Comparison of ENCODE assay signal across 4 cellular contexts in the genomic region with DNA sequence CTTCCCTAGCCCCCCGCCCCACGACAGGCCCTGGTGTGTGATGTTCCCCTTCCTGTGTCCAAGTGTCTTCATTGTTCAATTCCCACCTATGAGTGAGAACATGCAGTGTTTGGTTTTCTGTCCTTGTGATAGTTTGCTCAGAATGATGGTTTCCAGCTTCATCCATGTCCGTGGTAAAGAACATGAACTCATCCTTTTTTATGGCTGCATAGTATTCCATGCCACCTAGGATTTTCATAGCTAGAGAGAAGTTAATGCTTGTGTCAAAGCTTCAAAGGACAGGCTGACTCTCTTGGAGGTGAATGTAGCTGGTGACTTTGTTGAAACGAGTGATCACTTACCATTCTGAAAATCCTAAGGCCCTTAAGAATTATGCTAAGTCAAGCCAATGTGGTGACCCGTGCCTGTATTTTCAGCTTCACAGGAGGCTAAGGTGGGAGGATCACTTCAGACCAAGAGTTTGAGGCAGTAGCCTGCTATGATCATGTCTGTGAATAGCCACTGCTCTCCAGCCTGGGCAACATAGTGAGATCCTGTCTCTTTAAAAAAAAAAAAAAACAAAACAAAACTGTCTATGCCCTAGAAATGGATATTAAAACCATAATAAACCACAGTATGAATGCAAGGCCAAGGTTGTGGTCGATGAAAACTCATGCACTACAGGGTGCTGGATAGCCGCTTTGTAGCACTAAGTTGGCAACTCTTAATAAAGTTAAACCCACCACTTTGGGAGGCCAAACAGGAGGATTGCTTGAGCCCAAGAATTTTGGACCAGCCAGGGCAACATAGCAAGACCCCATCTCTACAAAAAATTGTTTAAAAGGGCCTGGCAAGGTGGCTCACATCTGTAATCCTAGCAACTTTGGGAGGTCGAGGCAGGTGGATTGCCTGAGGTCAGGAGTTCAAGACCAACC.
TF ChIP-seq lines count a peak whose summit lies in the region.

No MANE protein-coding gene starts in this region.

TF ChIP-seq in A549, 52 proteins besides CTCF, POLR2A, EP300 and RAD21:
- TF ChIP-seq KDM1A (IDR thresholded peaks at IDR 0.05; ENCODE audit: low read depth) (peak; percentile 84; the same call in 1 of the 2 replicates), HOXB13 (CRISPR knock-in tag; IDR thresholded peaks at IDR 0.05; ENCODE audit: low read depth) (no peak)

TF ChIP-seq in HEK293T, 16 proteins besides CTCF, POLR2A, EP300 and RAD21:
- TF ChIP-seq ZNF384 (IDR thresholded peaks at IDR 0.05) = peak; percentile 66; the same call in 1 of the 2 replicates
- TF ChIP-seq LEF1 (IDR thresholded peaks at IDR 0.05; ENCODE audit: borderline replicate concordance) = no peak

TF ChIP-seq in WTC11, 78 proteins besides CTCF, POLR2A, EP300 and RAD21:
- TF ChIP-seq ZNF121 (CRISPR knock-in tag; IDR thresholded peaks at IDR 0.05) = 0 out of 2 replicates have a peak, but pooled peaks have one; percentile 15
- TF ChIP-seq, protein P1, sequence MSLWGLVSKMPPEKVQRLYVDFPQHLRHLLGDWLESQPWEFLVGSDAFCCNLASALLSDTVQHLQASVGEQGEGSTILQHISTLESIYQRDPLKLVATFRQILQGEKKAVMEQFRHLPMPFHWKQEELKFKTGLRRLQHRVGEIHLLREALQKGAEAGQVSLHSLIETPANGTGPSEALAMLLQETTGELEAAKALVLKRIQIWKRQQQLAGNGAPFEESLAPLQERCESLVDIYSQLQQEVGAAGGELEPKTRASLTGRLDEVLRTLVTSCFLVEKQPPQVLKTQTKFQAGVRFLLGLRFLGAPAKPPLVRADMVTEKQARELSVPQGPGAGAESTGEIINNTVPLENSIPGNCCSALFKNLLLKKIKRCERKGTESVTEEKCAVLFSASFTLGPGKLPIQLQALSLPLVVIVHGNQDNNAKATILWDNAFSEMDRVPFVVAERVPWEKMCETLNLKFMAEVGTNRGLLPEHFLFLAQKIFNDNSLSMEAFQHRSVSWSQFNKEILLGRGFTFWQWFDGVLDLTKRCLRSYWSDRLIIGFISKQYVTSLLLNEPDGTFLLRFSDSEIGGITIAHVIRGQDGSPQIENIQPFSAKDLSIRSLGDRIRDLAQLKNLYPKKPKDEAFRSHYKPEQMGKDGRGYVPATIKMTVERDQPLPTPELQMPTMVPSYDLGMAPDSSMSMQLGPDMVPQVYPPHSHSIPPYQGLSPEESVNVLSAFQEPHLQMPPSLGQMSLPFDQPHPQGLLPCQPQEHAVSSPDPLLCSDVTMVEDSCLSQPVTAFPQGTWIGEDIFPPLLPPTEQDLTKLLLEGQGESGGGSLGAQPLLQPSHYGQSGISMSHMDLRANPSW (CRISPR knock-in tag; conservative IDR thresholded peaks at IDR 0.05; ENCODE audit: low read depth) = no peak

TF ChIP-seq in endothelial cell of umbilical vein, 7 proteins besides CTCF, POLR2A, EP300 and RAD21:
- TF ChIP-seq MYC (IDR thresholded peaks at IDR 0.05; ENCODE audit: low read depth, low read length) (no peak), FOS (IDR thresholded peaks at IDR 0.05; ENCODE audit: borderline replicate concordance, insufficient read depth, low read length) (no peak), POLR2AphosphoS5 (IDR thresholded peaks at IDR 0.05; ENCODE audit: insufficient read depth, low read depth, low read length) (no peak)
